8 cellular contexts compared by ENCODE assay signal in genomic region chr15:31303434-31304073, GRCh38. TPM values are rescaled to one million over a fixed set of nuclear protein-coding genes. Genes with fewer than 3 reads are reported as not detected.
DNase-seq lines count a peak whose midpoint lies in the region; ATAC-seq and TF ChIP-seq lines count a peak whose summit lies in the region.

No MANE protein-coding gene starts in this region.

- TF ChIP-seq CTCF in CD4-positive, alpha-beta T cell (IDR thresholded peaks at IDR 0.05) = no peak
- TF ChIP-seq CTCF in HFFc6 (IDR thresholded peaks at IDR 0.05) (0 out of 2 replicates have a peak, but pooled peaks have one; percentile 4), lung (IDR thresholded peaks at IDR 0.05; ENCODE audit: control extremely low read depth, extremely low read depth) (no peak)

- H3K27me3 Mint-ChIP-seq in CD4-positive, alpha-beta T cell = peaks cover 5% of the 10 kb centered on the region
- H3K27me3 Mint-ChIP-seq in HFFc6 (ENCODE audit: insufficient read depth) = peaks cover 28% of the 10 kb centered on the region

- H3K27ac ChIP-seq in CD4-positive, alpha-beta T cell (ENCODE audit: low read depth, low read length) = no peak overlapping the region
- no peak overlapping the region for H3K27ac ChIP-seq in lung (ENCODE audit: low read depth in 1 of 2, low read length in 1 of 2)

- H3K4me3 ChIP-seq in lung = no peak overlapping the region

- H3K4me1 ChIP-seq in lung (ENCODE audit: control insufficient read depth in 2 of 2, insufficient read depth in 2 of 2, low read length in 2 of 2) = peaks cover 0 to 13% of the 10 kb centered on the region in 2 donors

- 36 to 42% methylated on average over 8 of the region's 8 CpGs for WGBS in lung, 2 donors

- POLR2A ChIA-PET in CD4-positive, alpha-beta T cell (lab: Charles Lee) = interaction anchor here (0.6 to 1.9 kb wide), 7 partner anchors 23 to 173 kb away, joined by 3 to 6 read pairs (median 5); partner anchors contain the start of gene KLF13

- no peak for DNase-seq in CD4-positive, alpha-beta T cell
- no peak for DNase-seq in HFFc6
- DNase-seq in cerebellum (ENCODE audit: low spot score) = peak; percentile 47
- peak; percentile 45 for DNase-seq in lung (ENCODE audit: low spot score)

- H3K9me3 ChIP-seq in CD4-positive, alpha-beta T cell (ENCODE audit: control insufficient read depth, low read length) = no peaks in the 10 kb centered on the region
- no peaks in the 10 kb centered on the region for H3K9me3 ChIP-seq in lung (ENCODE audit: control insufficient read depth in 2 of 2, insufficient read depth in 1 of 2, low read length in 1 of 2)

- CTCF ChIA-PET in CD4-positive, alpha-beta T cell (lab: Charles Lee) = interaction anchor here (0.6 to 1.0 kb wide), 7 partner anchors 22 to 192 kb away, joined by 3 to 6 read pairs (median 4); no protein-coding TSS in a partner anchor

- peak; percentile 8 for ATAC-seq in CD4-positive, alpha-beta T cell (ENCODE audit: poor library complexity)
- ATAC-seq in lung (ENCODE audit: insufficient read depth, low FRiP score) (no peak), HG03108 (IDR thresholded peaks at IDR 0.05; ENCODE audit: unreplicated experiment) (no peak), HG03175 (IDR thresholded peaks at IDR 0.05; ENCODE audit: unreplicated experiment) (no peak), GM19452 (IDR thresholded peaks at IDR 0.05; ENCODE audit: unreplicated experiment) (no peak), GM21717 (IDR thresholded peaks at IDR 0.05; ENCODE audit: unreplicated experiment) (no peak)

- H3K4me1 Mint-ChIP-seq in CD4-positive, alpha-beta T cell (ENCODE audit: low read depth) = peaks cover 50% of the 10 kb centered on the region
- H3K4me1 Mint-ChIP-seq in HFFc6 (ENCODE audit: low read depth) = no peaks in the 10 kb centered on the region

- intact Hi-C loops in CD4-positive, alpha-beta T cell (cut with DNase I, micrococcal nuclease) = loop anchor here (1.0 to 5.0 kb wide), 3 partner anchors 36 to 185 kb away; no protein-coding TSS in a partner anchor

- H3K27me3 ChIP-seq in CD4-positive, alpha-beta T cell (ENCODE audit: control insufficient read depth, insufficient read depth, low read length) = no peaks in the 10 kb centered on the region
- H3K27me3 ChIP-seq in lung (ENCODE audit: control insufficient read depth, insufficient read depth) = no peaks in the 10 kb centered on the region

- peak overlapping the region; percentile 80 for H3K27ac Mint-ChIP-seq in CD4-positive, alpha-beta T cell
- H3K27ac Mint-ChIP-seq in HFFc6 = no peak overlapping the region

- no peak overlapping the region for H3K4me3 Mint-ChIP-seq in CD4-positive, alpha-beta T cell
- no peak overlapping the region for H3K4me3 Mint-ChIP-seq in HFFc6

- H3K9me3 Mint-ChIP-seq in CD4-positive, alpha-beta T cell = no peaks in the 10 kb centered on the region
- no peaks in the 10 kb centered on the region for H3K9me3 Mint-ChIP-seq in HFFc6

- H3K36me3 Mint-ChIP-seq in CD4-positive, alpha-beta T cell (ENCODE audit: low read depth) = no peaks in the 10 kb centered on the region
- H3K36me3 Mint-ChIP-seq in HFFc6 (ENCODE audit: low read depth) = no peaks in the 10 kb centered on the region

- no peaks in the 10 kb centered on the region for H3K36me3 ChIP-seq in lung (ENCODE audit: control insufficient read depth in 2 of 2, insufficient read depth in 2 of 2, low read length in 2 of 2)

RNA-seq across cellular contexts. Expression of gene KLF13, which starts 23.1 kb away (rescaled TPM):
- total RNA-seq in CD4-positive, alpha-beta T cell = 100 to 1,000 TPM; 284 to 308 TPM
- 10 to 100 TPM; 22.5 to 29.1 (median 23.5) TPM for total RNA-seq in HFFc6 (2021; fragmentation: NEBNext Ultra II Directional; extraction: Animal tissue kit (Norgen Biotek cat#: 25700))
- total RNA-seq in cerebellum (28.9 TPM), lung (100 to 1,000 TPM in 1 of 2 donors, 10 to 100 TPM in 1; 38.3 to 157 TPM)
- 10 to 100 TPM; 47.1 to 63.2 TPM for polyA plus RNA-seq in lung

Comparison
In these comparisons a context has a peak if more than half of its experiments do, and no peak if none do; other contexts are left out.
1. DNase-seq: peak in cerebellum (single experiment) and lung (single experiment); none in CD4-positive, alpha-beta T cell (0 of 10) and HFFc6 (single experiment).